In genomic region chr1:18922319-18922726, GRCh38 we compare ENCODE assay signal across 9 cellular contexts. TPM values are rescaled to one million over a fixed set of nuclear protein-coding genes. Genes with fewer than 3 reads are reported as not detected.
DNase-seq lines count a peak whose midpoint lies in the region; ATAC-seq and TF ChIP-seq lines count a peak whose summit lies in the region.
"Had no signal": no experiment of that assay in that cellular context is flagged by ENCODE, and none has a peak within 500 bp of the region (broad histone marks: within the 10 kb centered on the region; RNA-seq: fewer than 3 reads in every experiment).

No MANE protein-coding gene starts in this region.

- H3K27me3 ChIP-seq in liver (ENCODE audit: control insufficient read depth in 4 of 4, insufficient read depth in 4 of 4, low read length in 3 of 4) (no peaks in the 10 kb centered on the region), thyroid gland (no peaks in the 10 kb centered on the region), Karpas-422 (ENCODE audit: low read length) (no peaks in the 10 kb centered on the region)

- no peak for ATAC-seq in activated CD4-positive, alpha-beta T cell treated with anti-CD3 and anti-CD28 coated beads for 36 hours

- no peaks in the 10 kb centered on the region for H3K9me2 ChIP-seq in Karpas-422 (replicated peaks; ENCODE audit: insufficient read depth, low read length)

- H3K4me1 Mint-ChIP-seq in activated CD4-positive, alpha-beta T cell treated with anti-CD3 and anti-CD28 coated beads for 36 hours = peaks cover 55% of the 10 kb centered on the region

- H3K79me2 ChIP-seq in Karpas-422 (ENCODE audit: low read length) = no peaks in the 10 kb centered on the region

- H3K4me3 ChIP-seq in liver (ENCODE audit: low read depth in 1 of 3, low read length in 3 of 3) (no peak overlapping the region), thyroid gland (replicated peaks in 1 of 3) (no peak overlapping the region), Karpas-422 (ENCODE audit: low read length) (no peak overlapping the region)

- H2AFZ ChIP-seq in Karpas-422 (ENCODE audit: low read length) = no peak overlapping the region

- H3K9ac ChIP-seq in liver (ENCODE audit: low read depth in 1 of 2, low read length in 2 of 2) (peak overlapping the region in 1 of 2 donors; percentile 39), Karpas-422 (ENCODE audit: low read length) (no peak overlapping the region)

- no peak overlapping the region for H3K27ac Mint-ChIP-seq in activated CD4-positive, alpha-beta T cell treated with anti-CD3 and anti-CD28 coated beads for 36 hours
- H3K27ac Mint-ChIP-seq: B cell had no signal

- peaks cover 18% of the 10 kb centered on the region for H3K36me3 Mint-ChIP-seq in activated CD4-positive, alpha-beta T cell treated with anti-CD3 and anti-CD28 coated beads for 36 hours (ENCODE audit: low read depth)

- TF ChIP-seq POLR2A in thyroid gland (IDR thresholded peaks at IDR 0.05) = peak in 1 of 2 donors; percentile 53

- CTCF ChIA-PET in activated CD4-positive, alpha-beta T cell treated with anti-CD3 and anti-CD28 coated beads for 36 hours (lab: Charles Lee) = interaction anchor here (0.6 to 8.2 kb wide), 3 partner anchors 9 to 152 kb away, joined by 3 to 62 read pairs (median 4); no protein-coding TSS in a partner anchor

- peak; percentile 59 to 67 for TF ChIP-seq RAD21 in liver (IDR thresholded peaks at IDR 0.05)

- no peaks in the 10 kb centered on the region for H4K20me1 ChIP-seq in Karpas-422 (ENCODE audit: insufficient read depth, low read depth, low read length)

- H3K9me3 ChIP-seq in liver (ENCODE audit: control insufficient read depth in 4 of 4, low read length in 3 of 4) (no peaks in the 10 kb centered on the region), thyroid gland (no peaks in the 10 kb centered on the region), Karpas-422 (ENCODE audit: low read length) (no peaks in the 10 kb centered on the region)

- intact Hi-C loops in thyroid gland (cut with DNase I) = no loop called here
- intact Hi-C loops in activated CD4-positive, alpha-beta T cell treated with anti-CD3 and anti-CD28 coated beads for 36 hours (cut with DNase I, micrococcal nuclease) = loop anchor here in 1 of 2 experiments (10.0 kb wide), 1 partner anchor 1488 kb away; the partner anchor contains the start of gene RCC2

- no peaks in the 10 kb centered on the region for H3K27me3 Mint-ChIP-seq in activated CD4-positive, alpha-beta T cell treated with anti-CD3 and anti-CD28 coated beads for 36 hours
- H3K27me3 Mint-ChIP-seq: B cell had no signal

- H3K36me3 ChIP-seq in liver (ENCODE audit: control insufficient read depth in 4 of 4, insufficient read depth in 3 of 4, low read depth in 1 of 4, low read length in 3 of 4) (peaks cover 0 to 10% (median 3%) of the 10 kb centered on the region in 4 donors), thyroid gland (no peaks in the 10 kb centered on the region), Karpas-422 (ENCODE audit: insufficient read depth, low read length) (no peaks in the 10 kb centered on the region)

- POLR2A ChIA-PET in activated CD4-positive, alpha-beta T cell treated with anti-CD3 and anti-CD28 coated beads for 36 hours (lab: Charles Lee) = no interaction called here

- 16% methylated on average over 8 of the region's 8 CpGs for WGBS in liver
- 25 to 27% methylated on average over 8 of the region's 8 CpGs for WGBS in thyroid gland, 2 donors

- peak; percentile 17 for DNase-seq in NCI-H2029 (lab: John Stamatoyannopoulos, UW)
- DNase-seq in NCI-H2029 treated with DMSO at 0.1 percent for 48 hours (lab: John Stamatoyannopoulos, UW) = no peak
- peak; percentile 96 to 97 for DNase-seq in cerebellar nuclear complex (lab: John Stamatoyannopoulos, UW)
- peak; percentile 62 to 78 for DNase-seq in thyroid gland
- no peak for DNase-seq in Karpas-422
- no peak for DNase-seq in stimulated activated CD8-positive, alpha-beta memory T cell treated with anti-CD3 and anti-CD28 coated beads, Interleukin-4, amount 100 ng/mL, for 48 hours
- no peak for DNase-seq in activated CD4-positive, alpha-beta T cell treated with anti-CD3 and anti-CD28 coated beads for 36 hours

- H3K4me1 ChIP-seq in liver (ENCODE audit: control insufficient read depth in 4 of 4, insufficient read depth in 4 of 4, low read length in 3 of 4) (peaks cover 9 to 26% (median 18%) of the 10 kb centered on the region in 4 donors), thyroid gland (peaks cover 42 to 54% of the 10 kb centered on the region in 2 donors), Karpas-422 (ENCODE audit: low read length) (peaks cover 9% of the 10 kb centered on the region)

- TF ChIP-seq CTCF in liver (IDR thresholded peaks at IDR 0.05; ENCODE audit: low read depth, low read length, missing input control) (peak; percentile 38), thyroid gland (IDR thresholded peaks at IDR 0.05) (peak in 3 of 6 experiments; percentile 16 to 20 (median 20))

- no peak overlapping the region for H3K4me2 ChIP-seq in Karpas-422 (ENCODE audit: low read depth, low read length, poor library complexity, severe bottlenecking)

- H3K27ac ChIP-seq in liver (ENCODE audit: low read depth in 1 of 2, low read length in 2 of 2) (peak overlapping the region; percentile 68 to 78), thyroid gland (peak overlapping the region; percentile 57 to 94 (median 90)), Karpas-422 (ENCODE audit: low read length) (no peak overlapping the region)

- H3K9me3 Mint-ChIP-seq in activated CD4-positive, alpha-beta T cell treated with anti-CD3 and anti-CD28 coated beads for 36 hours (ENCODE audit: low read depth) = peaks cover 2% of the 10 kb centered on the region

- no peak overlapping the region for H3K4me3 Mint-ChIP-seq in activated CD4-positive, alpha-beta T cell treated with anti-CD3 and anti-CD28 coated beads for 36 hours
- H3K4me3 Mint-ChIP-seq: B cell had no signal

TF ChIP-seq in liver, 16 proteins besides CTCF, POLR2A, EP300 and RAD21 (continues in another document):
- no peak for TF ChIP-seq TAF1 (conservative IDR thresholded peaks at IDR 0.05)
- peak in 1 of 2 donors; percentile 29 for TF ChIP-seq EGR1 (IDR thresholded peaks at IDR 0.05; ENCODE audit: low read depth in 2 of 2)
- no peak for TF ChIP-seq FOXA1 (IDR thresholded peaks at IDR 0.05)
- TF ChIP-seq NR2F2 (IDR thresholded peaks at IDR 0.05) = no peak
- TF ChIP-seq ZBTB33 (IDR thresholded peaks at IDR 0.05) = no peak
- peak; percentile 70 to 72 for TF ChIP-seq JUND (IDR thresholded peaks at IDR 0.05)
- TF ChIP-seq FOXA2 (IDR thresholded peaks at IDR 0.05) = no peak
- peak; percentile 69 for TF ChIP-seq ATF3 (IDR thresholded peaks at IDR 0.05)
- peak; percentile 19 to 55 for TF ChIP-seq RXRA (IDR thresholded peaks at IDR 0.05)
- no peak for TF ChIP-seq HNF4G (IDR thresholded peaks at IDR 0.05)
- no peak for TF ChIP-seq HNF4A (conservative IDR thresholded peaks at IDR 0.05)
- no peak for TF ChIP-seq GABPA (IDR thresholded peaks at IDR 0.05 in 1 of 2, conservative IDR thresholded peaks at IDR 0.05 in 1 of 2)
- TF ChIP-seq YY1 (IDR thresholded peaks at IDR 0.05) = peak; percentile 29
- peak; percentile 52 for TF ChIP-seq SP1 (IDR thresholded peaks at IDR 0.05)

RNA-seq across cellular contexts. Expression of gene ALDH4A1, which starts 20.0 kb away (rescaled TPM):
- total RNA-seq in liver (100 to 1,000 TPM; 162 to 287 TPM), thyroid gland (10 to 100 TPM in 3 of 4 donors, 1 to 10 TPM in 1; 5.4 to 29.9 (median 18.6) TPM)
- 100 to 1,000 TPM; 201 to 424 TPM for polyA plus RNA-seq in liver
- 0.58 TPM in 1 of 2 replicates, not detected in the other for total RNA-seq in Karpas-422 (2014; rRNA removed; shearing (Covaris generic); ENCODE audit: low replicate concordance)
- total RNA-seq in activated CD4-positive, alpha-beta T cell treated with anti-CD3 and anti-CD28 coated beads for 36 hours = 1 to 10 TPM; 4.4 to 5.8 TPM

RNA-seq across cellular contexts. Expression of gene IFFO2, which starts 34.2 kb away (rescaled TPM):
- 1 to 10 TPM; 2.6 to 7.4 TPM for total RNA-seq in liver
- 1 to 10 TPM in 1 of 2 donors, under 1 TPM in 1; 0.88 to 3.4 TPM for polyA plus RNA-seq in liver
- 10 to 100 TPM in 3 of 4 donors, 1 to 10 TPM in 1; 7.2 to 11.3 (median 10.1) TPM for total RNA-seq in thyroid gland
- total RNA-seq in Karpas-422 (2014; rRNA removed; shearing (Covaris generic); ENCODE audit: low replicate concordance) = not detected in 2 replicates
- total RNA-seq in activated CD4-positive, alpha-beta T cell treated with anti-CD3 and anti-CD28 coated beads for 36 hours = 10 to 100 TPM; 48.3 to 62.7 TPM

Comparison
In these comparisons a context has a peak if more than half of its experiments do, and no peak if none do; other contexts are left out.
1. DNase-seq: peak in NCI-H2029 (single experiment), cerebellar nuclear complex (2 of 2) and thyroid gland (2 of 2); none in NCI-H2029 treated with DMSO at 0.1 percent for 48 hours (single experiment), Karpas-422 (single experiment), stimulated activated CD8-positive, alpha-beta memory T cell treated with anti-CD3 and anti-CD28 coated beads, Interleukin-4, amount 100 ng/mL, for 48 hours (single experiment) and activated CD4-positive, alpha-beta T cell treated with anti-CD3 and anti-CD28 coated beads for 36 hours (single experiment).
2. RNA of gene ALDH4A1, which starts 20.0 kb away (total RNA-seq): 162 to 287 TPM in liver; 5.4 to 29.9 TPM in thyroid gland, 4.4 to 5.8 TPM in activated CD4-positive, alpha-beta T cell treated with anti-CD3 and anti-CD28 coated beads for 36 hours and 0.58 TPM in Karpas-422; every median in the first group is over 4 times any median in the second.
3. RNA of gene IFFO2, which starts 34.2 kb away (total RNA-seq): 48.3 to 62.7 TPM in activated CD4-positive, alpha-beta T cell treated with anti-CD3 and anti-CD28 coated beads for 36 hours; 7.2 to 11.3 TPM in thyroid gland, 2.6 to 7.4 TPM in liver and not detected in Karpas-422; every median in the first group is over 4 times any median in the second.